27 cellular contexts compared by ENCODE assay signal in genomic region chr12:19498099-19498498, GRCh38. TPM values are rescaled to one million over a fixed set of nuclear protein-coding genes. Genes with fewer than 3 reads are reported as not detected.
DNase-seq lines count a peak whose midpoint lies in the region; ATAC-seq and TF ChIP-seq lines count a peak whose summit lies in the region.
"Had no signal": no experiment of that assay in that cellular context is flagged by ENCODE, and none has a peak within 500 bp of the region (broad histone marks: within the 10 kb centered on the region; RNA-seq: fewer than 3 reads in every experiment).

No MANE protein-coding gene starts in this region.

- H4K20me1 ChIP-seq in PC-9 (ENCODE audit: insufficient read depth) = peaks cover 13% of the 10 kb centered on the region; the same call in 1 of the 2 replicates

- no peak overlapping the region for H3K27ac ChIP-seq in PC-9
- H3K27ac ChIP-seq: ascending aorta, ovary, RWPE1, testis, uterus had no signal

- POLR2A ChIA-PET in PC-9 (lab: Charles Lee; ENCODE audit: unreplicated experiment) = no interaction called here

- CTCF ChIA-PET in PC-9 (lab: Charles Lee) = no interaction called here

- intact Hi-C loops in activated CD4-positive, alpha-beta T cell treated with anti-CD3 and anti-CD28 coated beads, Interleukin-2, amount 10 ng/mL, durations not matched to agents 24 days and 14 days (cut with micrococcal nuclease) = no loop called here
- intact Hi-C loops in PC-9 (cut with micrococcal nuclease; ENCODE audit: unreplicated experiment) = no loop called here

- H3K36me3 Mint-ChIP-seq in activated CD4-positive, alpha-beta T cell treated with anti-CD3 and anti-CD28 coated beads, Interleukin-2, amount 10 ng/mL, durations not matched to agents 24 days and 14 days (ENCODE audit: low read depth) = peaks cover 44% of the 10 kb centered on the region
- peaks cover 84% of the 10 kb centered on the region for H3K36me3 Mint-ChIP-seq in brain
- peaks cover 3% of the 10 kb centered on the region for H3K36me3 Mint-ChIP-seq in natural killer cell treated with Interleukin-12 subunit alpha and Interleukin-12 subunit beta and Interleukin-15 and Interleukin-18, amount 100 ng/mL, for 72 hours

- H3K4me2 ChIP-seq in PC-9 = no peak overlapping the region
- H3K4me2 ChIP-seq: smooth muscle cell had no signal

- peaks cover 14% of the 10 kb centered on the region for H3K4me1 Mint-ChIP-seq in activated CD4-positive, alpha-beta T cell treated with anti-CD3 and anti-CD28 coated beads, Interleukin-2, amount 10 ng/mL, durations not matched to agents 24 days and 14 days
- H3K4me1 Mint-ChIP-seq in brain = peaks cover 30% of the 10 kb centered on the region
- peaks cover 25 to 26% of the 10 kb centered on the region in 2 donors for H3K4me1 Mint-ChIP-seq in natural killer cell treated with Interleukin-12 subunit alpha and Interleukin-12 subunit beta and Interleukin-15 and Interleukin-18, amount 100 ng/mL, for 72 hours (ENCODE audit: low read depth in 2 of 2)

- H3F3A ChIP-seq in PC-9 (ENCODE audit: insufficient read depth, low read depth) = peaks cover 22% of the 10 kb centered on the region

- BruUV-seq in PC-9 (replicated peaks; lab: Mats Ljungman, UMichigan) = no TSS peak

- peaks cover 5% of the 10 kb centered on the region for H3K36me3 ChIP-seq in PC-9 (ENCODE audit: low read depth)
- H3K36me3 ChIP-seq: ovary, uterus had no signal

- TF ChIP-seq CTCF in brain (conservative IDR thresholded peaks at IDR 0.05) (no peak), PC-9 (conservative IDR thresholded peaks at IDR 0.05) (no peak)

- no peaks in the 10 kb centered on the region for H3K9me2 ChIP-seq in PC-9 (ENCODE audit: insufficient read depth)

- no peaks in the 10 kb centered on the region for H3K27me3 ChIP-seq in PC-9 (ENCODE audit: insufficient read depth, low read depth)
- H3K27me3 ChIP-seq: ascending aorta, ovary, testis, uterus had no signal

- no peak overlapping the region for H3K4me3 ChIP-seq in PC-9
- H3K4me3 ChIP-seq: ascending aorta, ovary, smooth muscle cell, testis, uterus had no signal

- H2AFZ ChIP-seq in PC-9 = no peak overlapping the region

- H3K27ac Mint-ChIP-seq in activated CD4-positive, alpha-beta T cell treated with anti-CD3 and anti-CD28 coated beads, Interleukin-2, amount 10 ng/mL, durations not matched to agents 24 days and 14 days = peak overlapping the region; percentile 46
- peak overlapping the region in 3 of 5 experiments; percentile 14 to 60 (median 46) for H3K27ac Mint-ChIP-seq in brain
- peak overlapping the region in 1 of 2 donors; percentile 32 for H3K27ac Mint-ChIP-seq in natural killer cell treated with Interleukin-12 subunit alpha and Interleukin-12 subunit beta and Interleukin-15 and Interleukin-18, amount 100 ng/mL, for 72 hours
- H3K27ac Mint-ChIP-seq: activated CD4-positive, alpha-beta memory T cell treated with anti-CD3 and anti-CD28 coated beads for 36 hours; activated naive CD4-positive, alpha-beta T cell treated with anti-CD3 and anti-CD28 coated beads for 36 hours had no signal

- no peaks in the 10 kb centered on the region for H3K9me3 ChIP-seq in PC-9 (ENCODE audit: insufficient read depth, low read depth)
- H3K9me3 ChIP-seq: ascending aorta, ovary, testis, uterus had no signal

- H3K79me2 ChIP-seq in PC-9 (ENCODE audit: low read depth) = peaks cover 44% of the 10 kb centered on the region

- H3K27me3 Mint-ChIP-seq in activated CD4-positive, alpha-beta T cell treated with anti-CD3 and anti-CD28 coated beads, Interleukin-2, amount 10 ng/mL, durations not matched to agents 24 days and 14 days = no peaks in the 10 kb centered on the region
- H3K27me3 Mint-ChIP-seq in brain = no peaks in the 10 kb centered on the region
- no peaks in the 10 kb centered on the region for H3K27me3 Mint-ChIP-seq in natural killer cell treated with Interleukin-12 subunit alpha and Interleukin-12 subunit beta and Interleukin-15 and Interleukin-18, amount 100 ng/mL, for 72 hours
- H3K27me3 Mint-ChIP-seq: activated CD4-positive, alpha-beta memory T cell treated with anti-CD3 and anti-CD28 coated beads for 36 hours had no signal

- H3K4me1 ChIP-seq in PC-9 (replicated peaks; ENCODE audit: insufficient read depth) = no peaks in the 10 kb centered on the region
- H3K4me1 ChIP-seq: testis had no signal

- H3K9me3 Mint-ChIP-seq in activated CD4-positive, alpha-beta T cell treated with anti-CD3 and anti-CD28 coated beads, Interleukin-2, amount 10 ng/mL, durations not matched to agents 24 days and 14 days = no peaks in the 10 kb centered on the region
- peaks cover 0 to 8% (median 0%) of the 10 kb centered on the region in 5 experiments for H3K9me3 Mint-ChIP-seq in brain
- H3K9me3 Mint-ChIP-seq in natural killer cell treated with Interleukin-12 subunit alpha and Interleukin-12 subunit beta and Interleukin-15 and Interleukin-18, amount 100 ng/mL, for 72 hours = no peaks in the 10 kb centered on the region
- H3K9me3 Mint-ChIP-seq: activated CD4-positive, alpha-beta memory T cell treated with anti-CD3 and anti-CD28 coated beads for 36 hours; activated naive CD4-positive, alpha-beta T cell treated with anti-CD3 and anti-CD28 coated beads for 36 hours had no signal

- no peak for ATAC-seq in natural killer cell treated with Interleukin-12 subunit alpha and Interleukin-12 subunit beta and Interleukin-15 and Interleukin-18, amount 100 ng/mL, for 72 hours

- peak overlapping the region; percentile 4 for H3K4me3 Mint-ChIP-seq in activated CD4-positive, alpha-beta T cell treated with anti-CD3 and anti-CD28 coated beads, Interleukin-2, amount 10 ng/mL, durations not matched to agents 24 days and 14 days
- no peak overlapping the region for H3K4me3 Mint-ChIP-seq in brain
- H3K4me3 Mint-ChIP-seq in natural killer cell treated with Interleukin-12 subunit alpha and Interleukin-12 subunit beta and Interleukin-15 and Interleukin-18, amount 100 ng/mL, for 72 hours = peak overlapping the region; percentile 8
- H3K4me3 Mint-ChIP-seq: activated CD4-positive, alpha-beta memory T cell treated with anti-CD3 and anti-CD28 coated beads for 36 hours; activated naive CD4-positive, alpha-beta T cell treated with anti-CD3 and anti-CD28 coated beads for 36 hours had no signal

- no peak for DNase-seq in activated CD4-positive, alpha-beta T cell treated with anti-CD3 and anti-CD28 coated beads, Interleukin-2, amount 10 ng/mL, durations not matched to agents 24 days and 14 days
- DNase-seq in activated CD4-positive, alpha-beta T cell treated with anti-CD3 and anti-CD28 coated beads for 4 hours = no peak
- peak; percentile 8 for DNase-seq in NCI-H2227 (lab: John Stamatoyannopoulos, UW; ENCODE audit: unreplicated experiment)
- no peak for DNase-seq in natural killer cell treated with Interleukin-12 subunit alpha and Interleukin-12 subunit beta and Interleukin-15 and Interleukin-18, amount 100 ng/mL, for 72 hours (ENCODE audit: low spot score)
- no peak for DNase-seq in NCI-H345 treated with DMSO at 0.1 percent for 48 hours (lab: John Stamatoyannopoulos, UW; ENCODE audit: unreplicated experiment)
- no peak for DNase-seq in NCI-H446 (lab: John Stamatoyannopoulos, UW)
- DNase-seq in PC-9 = no peak
- DNase-seq: activated CD4-positive, alpha-beta memory T cell treated with anti-CD3 and anti-CD28 coated beads for 36 hours; activated CD4-positive, CD25-positive, alpha-beta regulatory T cell; activated naive CD4-positive, alpha-beta T cell treated with anti-CD3 and anti-CD28 coated beads for 36 hours; activated T-cell treated with anti-CD3 and anti-CD28 coated beads, Interleukin-2, amount 50 U/mL, for 1 hour; AML-193; central memory CD4-positive, alpha-beta T cell; DMS79; GF-D8; glutamatergic neuron; Karpas-422; NCI-H526; ovary; stimulated activated CD4-positive, alpha-beta T cell treated with anti-CD3 and anti-CD28 coated beads, Interleukin-2, amount 100 ng/mL, for 24 hours; T-helper 9 cell; testis; uterus had no signal

RNA-seq across cellular contexts. Expression of gene AEBP2, which starts 58.8 kb away (rescaled TPM):
- total RNA-seq in activated CD4-positive, alpha-beta T cell treated with anti-CD3 and anti-CD28 coated beads, Interleukin-2, amount 10 ng/mL, durations not matched to agents 24 days and 14 days = 55.5 and 59.2 TPM in 2 replicates
- polyA plus RNA-seq in brain (ENCODE audit: insufficient read depth, low read depth, low replicate concordance) = 6.4 TPM
- 10 to 100 TPM; 66.3 to 95.2 TPM for total RNA-seq in natural killer cell treated with Interleukin-12 subunit alpha and Interleukin-12 subunit beta and Interleukin-15 and Interleukin-18, amount 100 ng/mL, for 72 hours
- 37.2 and 50.3 TPM in 2 replicates for total RNA-seq in PC-9 (2021)

Comparison
In these comparisons a context has a peak if more than half of its experiments do, and no peak if none do; other contexts are left out.
1. H3K4me3 Mint-ChIP-seq: peak in activated CD4-positive, alpha-beta T cell treated with anti-CD3 and anti-CD28 coated beads, Interleukin-2, amount 10 ng/mL, durations not matched to agents 24 days and 14 days (single experiment) and natural killer cell treated with Interleukin-12 subunit alpha and Interleukin-12 subunit beta and Interleukin-15 and Interleukin-18, amount 100 ng/mL, for 72 hours (single experiment); none in brain (0 of 5).